24 cellular contexts compared by ENCODE assay signal in genomic region chr10:94938383-94938782, GRCh38. TPM values are rescaled to one million over a fixed set of nuclear protein-coding genes. Genes with fewer than 3 reads are reported as not detected.
DNase-seq lines count a peak whose midpoint lies in the region; ATAC-seq, FAIRE-seq and TF ChIP-seq lines count a peak whose summit lies in the region.
"Had no signal": no experiment of that assay in that cellular context is flagged by ENCODE, and none has a peak within 500 bp of the region (broad histone marks: within the 10 kb centered on the region; RNA-seq: fewer than 3 reads in every experiment).

Gene CYP2C9 (plus strand): TSS chr10:94938658. CDS start chr10:94938683, 25 bp downstream.

- H3K27me3 ChIP-seq in liver (ENCODE audit: control insufficient read depth in 4 of 4, insufficient read depth in 4 of 4, low read length in 3 of 4), result no peaks in the 10 kb centered on the region
- no peaks in the 10 kb centered on the region for H3K27me3 ChIP-seq in small intestine (ENCODE audit: control insufficient read depth in 2 of 2, insufficient read depth in 2 of 2, low read length in 2 of 2)
- no peaks in the 10 kb centered on the region for H3K27me3 ChIP-seq in right atrium auricular region
- H3K27me3 ChIP-seq: BE2C; BLaER1 treated with 17β-estradiol and CSF1 and Interleukin-3, amounts not matched to agents 10 nM and 100 nM had no signal

- TF ChIP-seq EP300 in A549 (IDR thresholded peaks at IDR 0.05), result no peak

- H3K4me3 ChIP-seq in A549, result no peak within 1 kb of the TSS
- peak within 1 kb of the TSS; percentile 70 to 86 (median 73) for H3K4me3 ChIP-seq in liver (ENCODE audit: low read depth in 1 of 3, low read length in 3 of 3)
- H3K4me3 ChIP-seq in small intestine (ENCODE audit: low read depth in 1 of 2, low read length in 2 of 2), result peak within 1 kb of the TSS in 1 of 2 donors; percentile 18
- H3K4me3 ChIP-seq in right atrium auricular region, result no peak within 1 kb of the TSS
- H3K4me3 ChIP-seq: BLaER1 treated with 17β-estradiol and CSF1 and Interleukin-3, amounts not matched to agents 10 nM and 100 nM; HAP-1 had no signal

- TF ChIP-seq POLR2A in A549 (IDR thresholded peaks at IDR 0.05; ENCODE audit: low read length), result no peak

- CTCF ChIA-PET in A549 (lab: Yijun Ruan, JAX), result interaction anchor here (0.6 kb wide), 1 partner anchor 262 kb away, joined by 3 read pairs; no protein-coding TSS in a partner anchor
- CTCF ChIA-PET in HEK293T (lab: Yijun Ruan, JAX), result no interaction called here

- H3K27ac ChIP-seq in A549 (no peak within 1 kb of the TSS), liver (ENCODE audit: low read depth in 1 of 2, low read length in 2 of 2) (peak within 1 kb of the TSS; percentile 74 to 84), small intestine (ENCODE audit: low read depth in 1 of 2, low read length in 1 of 2) (peak within 1 kb of the TSS in 1 of 2 donors; percentile 11), right atrium auricular region (no peak within 1 kb of the TSS)
- H3K27ac ChIP-seq: 22Rv1; BLaER1 treated with 17β-estradiol and CSF1 and Interleukin-3, amounts not matched to agents 10 nM and 100 nM had no signal

- POLR2A ChIA-PET in A549 (lab: Yijun Ruan, JAX), result no interaction called here
- POLR2A ChIA-PET in HEK293T (lab: Yijun Ruan, JAX), result no interaction called here

- H3K9me3 ChIP-seq in A549 (no peaks in the 10 kb centered on the region), liver (ENCODE audit: control insufficient read depth in 4 of 4, low read length in 3 of 4) (no peaks in the 10 kb centered on the region), small intestine (ENCODE audit: control insufficient read depth, low read depth) (no peaks in the 10 kb centered on the region), right atrium auricular region (peaks cover 0 to 6% of the 10 kb centered on the region in 2 donors)
- H3K9me3 ChIP-seq: BE2C, HAP-1 had no signal

- H3K4me1 ChIP-seq in A549 (peaks cover 8% of the 10 kb centered on the region; the same call in 2 of the 3 replicates), liver (ENCODE audit: control insufficient read depth in 4 of 4, insufficient read depth in 4 of 4, low read length in 3 of 4) (peaks cover 0 to 42% (median 6%) of the 10 kb centered on the region in 4 donors), small intestine (ENCODE audit: control insufficient read depth in 2 of 2, insufficient read depth in 1 of 2, low read depth in 1 of 2, low read length in 1 of 2) (peaks cover 0 to 3% of the 10 kb centered on the region in 2 donors), right atrium auricular region (no peaks in the 10 kb centered on the region)
- H3K4me1 ChIP-seq: BE2C; BLaER1 treated with 17β-estradiol and CSF1 and Interleukin-3, amounts not matched to agents 10 nM and 100 nM; HAP-1 had no signal

- intact Hi-C loops in left colon (cut with DNase I, micrococcal nuclease), result no loop called here

- peak; percentile 54 for FAIRE-seq in A549 (lab: Jason Lieb, UNC)
- FAIRE-seq in small intestine (lab: Jason Lieb, UNC), result no peak
- FAIRE-seq: GM12892, H54 had no signal

- WGBS in A549 (ENCODE audit: missing lambda C conversion rate), result 46% methylated on average over 2 of the region's 2 CpGs
- WGBS in liver, result 28% methylated on average over 2 of the region's 2 CpGs
- WGBS in small intestine, 3 donors, result 23 to 68% (median 40%) methylated on average over 2 of the region's 2 CpGs

- H3K36me3 ChIP-seq in liver (ENCODE audit: control insufficient read depth in 4 of 4, insufficient read depth in 3 of 4, low read depth in 1 of 4, low read length in 3 of 4) (peaks cover 3 to 21% (median 10%) of the 10 kb centered on the region in 4 donors), small intestine (ENCODE audit: control insufficient read depth in 2 of 2, insufficient read depth in 2 of 2, low read length in 2 of 2) (peaks cover 0 to 12% of the 10 kb centered on the region in 2 donors), right atrium auricular region (no peaks in the 10 kb centered on the region)
- H3K36me3 ChIP-seq: BE2C; BLaER1 treated with 17β-estradiol and CSF1 and Interleukin-3, amounts not matched to agents 10 nM and 100 nM; HAP-1 had no signal

- no peak for TF ChIP-seq CTCF in A549 (IDR thresholded peaks at IDR 0.05)
- TF ChIP-seq CTCF in liver (IDR thresholded peaks at IDR 0.05; ENCODE audit: low read depth, low read length, missing input control), result no peak
- no peak for TF ChIP-seq CTCF in right atrium auricular region (IDR thresholded peaks at IDR 0.05)

- no peak for DNase-seq in A549 (ENCODE audit: low read depth in 1 of 2, low spot score in 1 of 2)
- DNase-seq in left colon, result no peak
- peak; percentile 82 for DNase-seq in small intestine
- DNase-seq in NCI-H446 treated with DMSO at 0.1 percent for 48 hours (lab: John Stamatoyannopoulos, UW), result no peak
- no peak for DNase-seq in right atrium auricular region (ENCODE audit: low spot score)
- no peak for DNase-seq in HEK293T (ENCODE audit: extremely low spot score)
- no peak for DNase-seq in effector CD8-positive, alpha-beta T cell (lab: John Stamatoyannopoulos, UW)
- DNase-seq: ACHN; AML-193; BE2C; Calu3; CD4-positive, alpha-beta memory T cell; COR-L47; DMS53; DMS79 treated with DMSO at 0.1 percent for 48 hours; GOT3 had no signal

- ATAC-seq in A549 (no peak), left colon (peak; percentile 40)

- TF ChIP-seq RAD21 in A549 (conservative IDR thresholded peaks at IDR 0.05 in 1 of 2, IDR thresholded peaks at IDR 0.05 in 1 of 2), result no peak
- TF ChIP-seq RAD21 in liver (IDR thresholded peaks at IDR 0.05), result peak; percentile 23 to 39

- peak within 1 kb of the TSS; percentile 37 to 98 for H3K9ac ChIP-seq in liver (ENCODE audit: low read depth in 1 of 2, low read length in 2 of 2)
- H3K9ac ChIP-seq: BLaER1 treated with 17β-estradiol and CSF1 and Interleukin-3, amounts not matched to agents 10 nM and 100 nM had no signal

- no peak within 1 kb of the TSS for H3K4me2 ChIP-seq in A549
- H3K4me2 ChIP-seq: BLaER1 treated with 17β-estradiol and CSF1 and Interleukin-3, amounts not matched to agents 10 nM and 100 nM had no signal

TF ChIP-seq in A549, 52 proteins besides CTCF, POLR2A, EP300 and RAD21:
- TF ChIP-seq JUNB (IDR thresholded peaks at IDR 0.05) (no peak), BCL3 (IDR thresholded peaks at IDR 0.05) (no peak)
TF ChIP-seq in A549: peak in this region for 0.

TF ChIP-seq in liver, 16 proteins besides CTCF, POLR2A, EP300 and RAD21 (continues in another document):
- TF ChIP-seq FOXA2 (IDR thresholded peaks at IDR 0.05) (peak; percentile 24), JUND (IDR thresholded peaks at IDR 0.05) (peak in 1 of 2 donors; percentile 74), GABPA (IDR thresholded peaks at IDR 0.05 in 1 of 2, conservative IDR thresholded peaks at IDR 0.05 in 1 of 2) (no peak), HNF4A (conservative IDR thresholded peaks at IDR 0.05) (peak; percentile 95 to 97), ATF3 (IDR thresholded peaks at IDR 0.05) (no peak)

TF ChIP-seq in HEK293T, 16 proteins besides CTCF, POLR2A, EP300 and RAD21:
- TF ChIP-seq ZNF384 (IDR thresholded peaks at IDR 0.05) (no peak), TARDBP (IDR thresholded peaks at IDR 0.05) (no peak), ARNT (IDR thresholded peaks at IDR 0.05) (no peak), NFRKB (IDR thresholded peaks at IDR 0.05) (no peak), SP1 (IDR thresholded peaks at IDR 0.05) (no peak), FOXA1 (IDR thresholded peaks at IDR 0.05) (no peak), L3MBTL2 (conservative IDR thresholded peaks at IDR 0.05) (no peak)

RNA-seq across cellular contexts. Expression of gene CYP2C9, which starts in this region (rescaled TPM):
- 0.10 and 0.13 TPM in 2 replicates for polyA plus RNA-seq in A549 (2011; rRNA removed)
- polyA plus RNA-seq in A549 (2012; cell fraction: cytosol; rRNA removed), result 0.03 and 0.04 TPM in 2 replicates
- 0.06 and 0.11 TPM in 2 replicates for polyA plus RNA-seq in A549 (2012; cell fraction: nucleus; rRNA removed)
- polyA plus RNA-seq in A549 (2017; fragmentation: RNase III; extraction: RNeasy Plus Mini Kit Qiagen cat#74134 plus additional on column Dnase treatment), result 0.07 to 0.16 TPM (median 0.12 TPM) in 3 replicates
- not detected in 2 replicates for polyA minus RNA-seq in A549 (2011; rRNA and poly(A)+ RNA removed)
- 1 to 10 TPM in 1 of 2 donors, under 1 TPM in 1; 0.67 to 7.1 TPM for total RNA-seq in left colon
- total RNA-seq in liver, result 1,000 to 10,000 TPM in 1 of 2 donors, 1 to 10 TPM in 1; 4.3 to 1,353 TPM
- polyA plus RNA-seq in liver, result 1,000 to 10,000 TPM; 1,245 to 1,789 TPM
- 100 to 1,000 TPM in 2 of 3 donors, 10 to 100 TPM in 1; 14.7 to 424 (median 201) TPM for polyA plus RNA-seq in small intestine
- not detected for total RNA-seq in right atrium auricular region
- total RNA-seq: CD4-positive, alpha-beta memory T cell; Daoy; G401 had no signal
- polyA plus RNA-seq: CD4-positive, alpha-beta memory T cell had no signal

Comparison
In these comparisons a context has a peak if more than half of its experiments do, and no peak if none do; other contexts are left out.
1. RNA of gene CYP2C9 (polyA plus RNA-seq): 1,245 to 1,789 TPM in liver and 14.7 to 424 TPM in small intestine; 0.03 to 0.16 TPM in A549; every median in the first group is over 10 times any median in the second.
2. H3K27ac ChIP-seq: peak in liver (2 of 2); none in A549 (0 of 2) and right atrium auricular region (0 of 2).
3. H3K4me3 ChIP-seq: peak in liver (3 of 3); none in A549 (single experiment) and right atrium auricular region (0 of 2).